8 cellular contexts compared by ENCODE assay signal in the genomic region with DNA sequence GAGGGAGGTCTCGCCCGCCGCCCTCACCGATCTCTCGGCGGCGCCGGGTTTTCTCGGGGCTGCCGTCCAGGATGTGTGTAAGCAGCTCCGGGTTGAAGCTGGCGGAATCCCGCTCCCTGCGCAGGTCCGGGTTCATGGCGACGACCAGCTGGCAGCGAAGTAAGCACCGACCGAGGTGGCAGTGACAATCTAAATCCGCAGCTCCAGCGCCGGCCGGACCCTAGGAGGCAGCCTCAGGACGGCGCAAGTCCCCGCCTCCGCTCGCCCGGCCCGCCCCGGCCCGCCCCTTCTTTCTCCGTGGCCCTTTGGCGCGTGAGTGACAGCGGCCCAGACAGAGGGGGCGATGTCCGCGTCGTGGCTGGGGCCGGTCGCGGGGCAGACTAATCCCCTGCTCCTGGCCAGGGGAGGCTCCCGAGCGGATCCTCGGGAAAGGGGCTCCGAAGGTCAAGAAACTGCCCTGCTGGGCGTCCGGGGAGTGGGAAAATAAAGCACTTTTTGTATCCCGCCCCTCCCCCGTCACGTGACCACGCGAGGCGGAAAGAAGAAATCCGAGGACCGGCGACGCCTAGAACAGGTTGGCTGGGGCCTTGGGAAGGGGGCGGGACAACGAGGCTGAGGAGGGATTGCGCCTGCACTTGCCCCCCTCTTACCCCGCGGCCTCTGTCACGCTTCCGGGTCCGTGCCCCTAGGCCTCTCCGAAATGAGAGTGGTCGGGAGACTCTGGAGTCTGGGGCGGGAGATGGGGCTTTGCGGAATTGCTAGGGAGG. TPM values are rescaled to one million over a fixed set of nuclear protein-coding genes. Genes with fewer than 3 reads are reported as not detected.
DNase-seq lines count a peak whose midpoint lies in the region; TF ChIP-seq lines count a peak whose summit lies in the region.

Gene ACOX1 (minus strand): TSS at position 229 of the 767 bp plus-strand sequence. CDS start 93 bp downstream, at position 136.
A gene with protein sequence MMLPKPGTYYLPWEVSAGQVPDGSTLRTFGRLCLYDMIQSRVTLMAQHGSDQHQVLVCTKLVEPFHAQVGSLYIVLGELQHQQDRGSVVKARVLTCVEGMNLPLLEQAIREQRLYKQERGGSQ (plus strand): TSS at position 303 of the 767 bp plus-strand sequence. CDS start 6,953 bp downstream, outside the sequence.

- peak within 1 kb of the TSS; percentile 93 for H3K9ac ChIP-seq in SK-N-SH

- H3K27me3 ChIP-seq in GM06990 (replicated peaks; ENCODE audit: control insufficient read depth, insufficient read depth, low read length) (no peaks in the 10 kb centered on the region), SK-N-SH (ENCODE audit: insufficient read depth) (no peaks in the 10 kb centered on the region), suprapubic skin (no peaks in the 10 kb centered on the region)

- peak; percentile 51 to 88 for TF ChIP-seq POLR2A in suprapubic skin (IDR thresholded peaks at IDR 0.05)

- no peak for TF ChIP-seq RAD21 in SK-N-SH (IDR thresholded peaks at IDR 0.05; ENCODE audit: low read length)

- no peaks in the 10 kb centered on the region for H3K36me3 ChIP-seq in GM06990 (ENCODE audit: control insufficient read depth, insufficient read depth, low read length)
- H3K36me3 ChIP-seq in SK-N-SH (replicated peaks in 1 of 2; ENCODE audit: control insufficient read depth in 1 of 2, insufficient read depth in 2 of 2, low read length in 1 of 2), result peaks cover 2 to 22% of the 10 kb centered on the region in 2 experiments
- no peaks in the 10 kb centered on the region for H3K36me3 ChIP-seq in suprapubic skin

- H3K9me2 ChIP-seq in SK-N-SH, result no peaks in the 10 kb centered on the region

- no peaks in the 10 kb centered on the region for H3K9me3 ChIP-seq in SK-N-SH
- no peaks in the 10 kb centered on the region for H3K9me3 ChIP-seq in suprapubic skin

- POLR2A ChIA-PET in SK-N-SH (lab: Yijun Ruan, JAX), result interaction anchor here (0.6 to 1.7 kb wide), 7 partner anchors 10 to 106 kb away, joined by 3 to 6 read pairs (median 3); partner anchors contain the start of genes FBF1 and TRIM65

- H4K20me1 ChIP-seq in SK-N-SH (ENCODE audit: insufficient read depth), result no peaks in the 10 kb centered on the region

- DNase-seq in GM06990 (ENCODE audit: extremely low read depth, insufficient read length) (peak; percentile 96), HFFc6 (peak; percentile 92), NCI-H1048 (lab: John Stamatoyannopoulos, UW) (peak; percentile 94), SK-N-SH (peak; percentile 97), germinal center (ENCODE audit: low spot score) (peak; percentile 93), nucleus accumbens (lab: John Stamatoyannopoulos, UW) (peak; percentile 57 to 99 (median 96)), suprapubic skin (ENCODE audit: low spot score in 2 of 2) (peak; percentile 99)
- peak; percentile 97 for DNase-seq in activated naive CD4-positive, alpha-beta T cell treated with anti-CD3 and anti-CD28 coated beads, Interleukin-2, amount 50 U/mL, for 16 hours

- H3K4me1 ChIP-seq in SK-N-SH (ENCODE audit: control insufficient read depth in 1 of 2, insufficient read depth in 2 of 2, low read depth in 1 of 2, low read length in 1 of 2) (peaks cover 0 to 20% of the 10 kb centered on the region in 2 experiments; a peak in 3 of 4 replicates), suprapubic skin (peaks cover 73% of the 10 kb centered on the region)

- peaks cover 65% of the 10 kb centered on the region for H3K79me2 ChIP-seq in SK-N-SH (ENCODE audit: insufficient read depth)

- H3K9me3 Mint-ChIP-seq in HFFc6, result no peaks in the 10 kb centered on the region

- peak within 1 kb of the TSS; percentile 99 for H3K27ac Mint-ChIP-seq in HFFc6

- peak; percentile 40 for TF ChIP-seq CTCF in GM06990 (IDR thresholded peaks at IDR 0.05; ENCODE audit: insufficient read depth, low read length, poor library complexity, severe bottlenecking)
- TF ChIP-seq CTCF in HFFc6 (IDR thresholded peaks at IDR 0.05), result peak; percentile 69
- TF ChIP-seq CTCF in SK-N-SH (IDR thresholded peaks at IDR 0.05), result peak; percentile 39; the same call in 1 of the 2 replicates
- TF ChIP-seq CTCF in suprapubic skin (IDR thresholded peaks at IDR 0.05), result peak in 1 of 2 donors; percentile 45

- H2AFZ ChIP-seq in SK-N-SH (ENCODE audit: low read depth), result peak within 1 kb of the TSS; percentile 92

- H3K4me1 Mint-ChIP-seq in HFFc6 (ENCODE audit: low read depth), result peaks cover 59% of the 10 kb centered on the region

- TF ChIP-seq EP300 in SK-N-SH (IDR thresholded peaks at IDR 0.05; ENCODE audit: borderline replicate concordance in 1 of 2, low read depth in 1 of 2, low read length in 1 of 2), result peak; percentile 37 to 43; a peak in 2 of 4 replicates
- TF ChIP-seq EP300 in suprapubic skin (IDR thresholded peaks at IDR 0.05), result no peak

- peaks cover 4% of the 10 kb centered on the region for H3K27me3 Mint-ChIP-seq in HFFc6 (ENCODE audit: insufficient read depth)

- WGBS in SK-N-SH (ENCODE audit: low lambda C conversion rate), result under 1% methylated on average over 48 of the region's 72 CpGs
- 0% methylated on average over 45 of the region's 72 CpGs for WGBS in suprapubic skin

- H3K4me3 ChIP-seq in GM06990 (replicated peaks; ENCODE audit: low read depth, low read length), result peak within 1 kb of the TSS; percentile 70
- H3K4me3 ChIP-seq in SK-N-SH (ENCODE audit: low read depth in 2 of 2, low read length in 1 of 2), result peak within 1 kb of the TSS; percentile 68 to 87
- H3K4me3 ChIP-seq in suprapubic skin, result peak within 1 kb of the TSS; percentile 82

- peak within 1 kb of the TSS; percentile 96 to 98 for H3K27ac ChIP-seq in SK-N-SH (ENCODE audit: low read depth in 2 of 2, low read length in 1 of 2)
- peak within 1 kb of the TSS; percentile 99 for H3K27ac ChIP-seq in suprapubic skin

- CTCF ChIA-PET in SK-N-SH (lab: Yijun Ruan, JAX), result interaction anchor here (0.8 to 1.8 kb wide), 12 partner anchors 9 to 406 kb away, joined by 3 to 6 read pairs (median 4); partner anchors contain the start of genes CDK3, MRPL38, TRIM47 and WBP2

- peaks cover 45% of the 10 kb centered on the region for H3F3A ChIP-seq in SK-N-SH (replicated peaks; ENCODE audit: insufficient read depth)

- H3K4me2 ChIP-seq in SK-N-SH, result peak within 1 kb of the TSS; percentile 88

- H3K36me3 Mint-ChIP-seq in HFFc6 (ENCODE audit: low read depth), result peaks cover 22% of the 10 kb centered on the region

- H3K4me3 Mint-ChIP-seq in HFFc6, result peak within 1 kb of the TSS; percentile 97

TF ChIP-seq in SK-N-SH, 30 proteins besides CTCF, POLR2A, EP300 and RAD21 (continues in another document):
- peak; percentile 21; the same call in 1 of the 2 replicates for TF ChIP-seq TCF12 (IDR thresholded peaks at IDR 0.05)
- TF ChIP-seq NRF1 (IDR thresholded peaks at IDR 0.05; ENCODE audit: low read depth, low read length), result peak; percentile 60
- no peak for TF ChIP-seq SMC3 (IDR thresholded peaks at IDR 0.05; ENCODE audit: low read depth, low read length)
- TF ChIP-seq, protein P1, sequence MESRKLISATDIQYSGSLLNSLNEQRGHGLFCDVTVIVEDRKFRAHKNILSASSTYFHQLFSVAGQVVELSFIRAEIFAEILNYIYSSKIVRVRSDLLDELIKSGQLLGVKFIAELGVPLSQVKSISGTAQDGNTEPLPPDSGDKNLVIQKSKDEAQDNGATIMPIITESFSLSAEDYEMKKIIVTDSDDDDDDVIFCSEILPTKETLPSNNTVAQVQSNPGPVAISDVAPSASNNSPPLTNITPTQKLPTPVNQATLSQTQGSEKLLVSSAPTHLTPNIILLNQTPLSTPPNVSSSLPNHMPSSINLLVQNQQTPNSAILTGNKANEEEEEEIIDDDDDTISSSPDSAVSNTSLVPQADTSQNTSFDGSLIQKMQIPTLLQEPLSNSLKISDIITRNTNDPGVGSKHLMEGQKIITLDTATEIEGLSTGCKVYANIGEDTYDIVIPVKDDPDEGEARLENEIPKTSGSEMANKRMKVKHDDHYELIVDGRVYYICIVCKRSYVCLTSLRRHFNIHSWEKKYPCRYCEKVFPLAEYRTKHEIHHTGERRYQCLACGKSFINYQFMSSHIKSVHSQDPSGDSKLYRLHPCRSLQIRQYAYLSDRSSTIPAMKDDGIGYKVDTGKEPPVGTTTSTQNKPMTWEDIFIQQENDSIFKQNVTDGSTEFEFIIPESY (IDR thresholded peaks at IDR 0.05; ENCODE audit: borderline replicate concordance, low read depth), result no peak
- TF ChIP-seq MEF2A (IDR thresholded peaks at IDR 0.05; ENCODE audit: borderline replicate concordance, low read depth), result no peak
- no peak for TF ChIP-seq EZH2phosphoT487 (IDR thresholded peaks at IDR 0.05; ENCODE audit: borderline replicate concordance, low read depth)
- peak; percentile 90 for TF ChIP-seq MXI1 (IDR thresholded peaks at IDR 0.05; ENCODE audit: low read depth, low read length)
- TF ChIP-seq, protein P2, sequence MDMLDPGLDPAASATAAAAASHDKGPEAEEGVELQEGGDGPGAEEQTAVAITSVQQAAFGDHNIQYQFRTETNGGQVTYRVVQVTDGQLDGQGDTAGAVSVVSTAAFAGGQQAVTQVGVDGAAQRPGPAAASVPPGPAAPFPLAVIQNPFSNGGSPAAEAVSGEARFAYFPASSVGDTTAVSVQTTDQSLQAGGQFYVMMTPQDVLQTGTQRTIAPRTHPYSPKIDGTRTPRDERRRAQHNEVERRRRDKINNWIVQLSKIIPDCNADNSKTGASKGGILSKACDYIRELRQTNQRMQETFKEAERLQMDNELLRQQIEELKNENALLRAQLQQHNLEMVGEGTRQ (IDR thresholded peaks at IDR 0.05; ENCODE audit: borderline replicate concordance, low read depth, low read length), result peak; percentile 91
- no peak for TF ChIP-seq JUND (IDR thresholded peaks at IDR 0.05)
- peak; percentile 55 for TF ChIP-seq CHD2 (IDR thresholded peaks at IDR 0.05; ENCODE audit: low read length, partially characterized antibody)
- no peak for TF ChIP-seq FOSL2 (IDR thresholded peaks at IDR 0.05; ENCODE audit: borderline replicate concordance, low read depth)
- TF ChIP-seq RXRA (IDR thresholded peaks at IDR 0.05; ENCODE audit: borderline replicate concordance, low read depth), result no peak
- no peak; the same call in 1 of the 2 replicates for TF ChIP-seq RFX5 (IDR thresholded peaks at IDR 0.05; ENCODE audit: low read length)

RNA-seq across cellular contexts. Expression of gene ACOX1, which starts in this region (rescaled TPM):
- 10 to 100 TPM; 40.4 to 47.2 (median 44.5) TPM for total RNA-seq in HFFc6 (2021; fragmentation: NEBNext Ultra II Directional; extraction: Animal tissue kit (Norgen Biotek cat#: 25700))
- polyA plus RNA-seq in SK-N-SH (2012; rRNA removed), result 21.5 and 29.7 TPM in 2 replicates
- 16.2 and 19.6 TPM in 2 replicates for polyA plus RNA-seq in SK-N-SH (2012; cell fraction: cytosol; rRNA removed)
- polyA plus RNA-seq in SK-N-SH (2012; cell fraction: nucleus; rRNA removed), result 35.9 and 44.1 TPM in 2 replicates
- total RNA-seq in suprapubic skin, result 10 to 100 TPM; 59.6 to 89.7 (median 71.5) TPM

RNA-seq across cellular contexts. Expression of the second gene that starts in this region (rescaled TPM):
- 10 to 100 TPM; 13.3 to 15.4 (median 13.8) TPM for total RNA-seq in HFFc6 (2021; fragmentation: NEBNext Ultra II Directional; extraction: Animal tissue kit (Norgen Biotek cat#: 25700))
- 33.6 and 38.1 TPM in 2 replicates for polyA plus RNA-seq in SK-N-SH (2012; rRNA removed)
- polyA plus RNA-seq in SK-N-SH (2012; cell fraction: cytosol; rRNA removed), result 16.0 and 22.3 TPM in 2 replicates
- polyA plus RNA-seq in SK-N-SH (2012; cell fraction: nucleus; rRNA removed), result 94.0 and 103 TPM in 2 replicates
- total RNA-seq in suprapubic skin, result 10 to 100 TPM; 20.0 to 43.6 (median 26.9) TPM

Comparison
In these comparisons a context has a peak if more than half of its experiments do, and no peak if none do; other contexts are left out.
1. Peak in every context shown above with its lines: DNase-seq, H3K4me3 ChIP-seq and H3K27ac ChIP-seq.